ENCODE assay signal across 8 cellular contexts in the genomic region with DNA sequence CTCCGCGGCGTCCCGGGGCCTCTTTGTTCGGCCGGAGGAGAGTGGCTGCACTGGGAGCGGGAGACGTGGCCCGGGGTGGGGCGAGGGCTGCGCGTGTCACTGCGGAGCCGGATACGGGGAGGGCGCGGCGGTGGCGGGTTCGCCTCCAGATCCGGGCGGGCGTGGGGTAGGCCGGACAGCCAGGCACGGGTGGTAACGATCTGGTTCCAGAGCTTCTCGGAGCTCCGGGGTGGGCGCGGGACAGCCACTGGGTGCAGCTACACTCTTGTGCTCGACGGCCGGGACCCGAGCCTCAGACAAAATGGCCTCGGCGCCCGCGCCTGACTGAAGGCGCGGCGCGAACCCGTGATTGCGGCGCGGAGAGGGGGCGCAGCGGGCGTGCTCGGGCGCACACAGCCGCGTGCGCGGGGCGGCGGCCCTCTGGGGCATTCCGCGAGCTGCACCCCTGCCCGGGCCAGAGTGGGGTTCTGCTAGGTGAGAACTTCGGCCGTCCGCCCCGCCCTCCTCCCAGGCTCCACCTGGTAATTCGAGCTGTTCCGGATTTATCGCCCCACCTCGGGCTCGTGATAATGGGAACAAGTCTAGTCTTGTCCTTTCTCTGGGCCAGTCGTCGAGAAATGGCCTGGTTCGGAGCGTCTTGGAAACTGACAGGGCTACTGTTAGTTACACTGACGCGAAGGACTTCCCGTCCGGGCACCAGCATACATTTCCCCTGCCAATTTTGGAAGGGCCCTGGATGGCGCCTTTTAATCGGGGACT. TPM values are rescaled to one million over a fixed set of nuclear protein-coding genes. Genes with fewer than 3 reads are reported as not detected.
DNase-seq lines count a peak whose midpoint lies in the region; ATAC-seq and TF ChIP-seq lines count a peak whose summit lies in the region.

No MANE protein-coding gene starts in this region.

- peak overlapping the region; percentile 95 for H3K4me3 Mint-ChIP-seq in activated CD4-positive, alpha-beta memory T cell treated with anti-CD3 and anti-CD28 coated beads, Interleukin-2, amount 10 ng/mL, durations not matched to agents 7 days and 5 days

- H3K4me1 ChIP-seq in BE2C (no peaks in the 10 kb centered on the region), ectodermal cell (ENCODE audit: control insufficient read depth, insufficient read depth, low read length) (peaks cover 7% of the 10 kb centered on the region)

- CTCF ChIA-PET in activated CD4-positive, alpha-beta memory T cell treated with anti-CD3 and anti-CD28 coated beads, Interleukin-2, amount 10 ng/mL, durations not matched to agents 7 days and 5 days (lab: Charles Lee): interaction anchor here (0.7 to 2.8 kb wide), 10 partner anchors 9 to 221 kb away, joined by 3 to 22 read pairs (median 4); a partner anchor contains a TSS

- peak overlapping the region; percentile 74 for H3K4me3 ChIP-seq in BE2C (ENCODE audit: low read depth, low read length)
- H3K4me3 ChIP-seq in ectodermal cell (ENCODE audit: insufficient read depth, low read depth, low read length): peak overlapping the region; percentile 92

- H3K4me1 Mint-ChIP-seq in activated CD4-positive, alpha-beta memory T cell treated with anti-CD3 and anti-CD28 coated beads, Interleukin-2, amount 10 ng/mL, durations not matched to agents 7 days and 5 days: peaks cover 40% of the 10 kb centered on the region

- peaks cover 28% of the 10 kb centered on the region for H3K36me3 Mint-ChIP-seq in activated CD4-positive, alpha-beta memory T cell treated with anti-CD3 and anti-CD28 coated beads, Interleukin-2, amount 10 ng/mL, durations not matched to agents 7 days and 5 days (ENCODE audit: low read depth)

- peak overlapping the region; percentile 94 for H3K27ac ChIP-seq in ectodermal cell (ENCODE audit: insufficient read depth, low read depth, low read length, poor library complexity, severe bottlenecking)

- ATAC-seq in GM19025 (IDR thresholded peaks at IDR 0.05; ENCODE audit: low read depth, unreplicated experiment) (peak; percentile 41), HG03342 (IDR thresholded peaks at IDR 0.05; ENCODE audit: unreplicated experiment) (peak; percentile 35)

- DNase-seq in BE2C (peak; percentile 61), NCI-H460 (ENCODE audit: extremely low read depth, low read depth) (peak; percentile 54), lung microvascular endothelial cell (ENCODE audit: low read depth in 2 of 2) (peak; percentile 71 to 83)
- DNase-seq in activated CD4-positive, alpha-beta memory T cell treated with anti-CD3 and anti-CD28 coated beads, Interleukin-2, amount 10 ng/mL, durations not matched to agents 7 days and 5 days: peak; percentile 79
- DNase-seq in stimulated activated CD8-positive, alpha-beta memory T cell treated with anti-CD3 and anti-CD28 coated beads, Interleukin-12 subunit alpha, Interleukin-12 subunit beta, amount 100 ng/mL, for 1 hour (ENCODE audit: low read depth): peak; percentile 38

- H3K36me3 ChIP-seq in BE2C (peaks cover 26% of the 10 kb centered on the region), ectodermal cell (ENCODE audit: control insufficient read depth, insufficient read depth, low read length) (peaks cover 14% of the 10 kb centered on the region)

- no peaks in the 10 kb centered on the region for H3K27me3 Mint-ChIP-seq in activated CD4-positive, alpha-beta memory T cell treated with anti-CD3 and anti-CD28 coated beads, Interleukin-2, amount 10 ng/mL, durations not matched to agents 7 days and 5 days

- no peaks in the 10 kb centered on the region for H3K9me3 Mint-ChIP-seq in activated CD4-positive, alpha-beta memory T cell treated with anti-CD3 and anti-CD28 coated beads, Interleukin-2, amount 10 ng/mL, durations not matched to agents 7 days and 5 days

- POLR2A ChIA-PET in activated CD4-positive, alpha-beta memory T cell treated with anti-CD3 and anti-CD28 coated beads, Interleukin-2, amount 10 ng/mL, durations not matched to agents 7 days and 5 days (lab: Charles Lee): interaction anchor here (0.8 to 2.6 kb wide), 19 partner anchors 9 to 221 kb away, joined by 3 to 44 read pairs (median 5); a partner anchor contains a TSS

- 0% methylated on average over 79 of the region's 79 CpGs for WGBS in ectodermal cell, 2 experiments

- no peak for TF ChIP-seq CTCF in BE2C (IDR thresholded peaks at IDR 0.05; ENCODE audit: low read depth, low read length)

- H3K27ac Mint-ChIP-seq in activated CD4-positive, alpha-beta memory T cell treated with anti-CD3 and anti-CD28 coated beads, Interleukin-2, amount 10 ng/mL, durations not matched to agents 7 days and 5 days: peak overlapping the region; percentile 96

- H3K27me3 ChIP-seq in BE2C (no peaks in the 10 kb centered on the region), ectodermal cell (ENCODE audit: control insufficient read depth, insufficient read depth, low read length, poor library complexity, severe bottlenecking) (no peaks in the 10 kb centered on the region)

- H3K9me3 ChIP-seq in BE2C (no peaks in the 10 kb centered on the region), ectodermal cell (ENCODE audit: control insufficient read depth, low read length) (no peaks in the 10 kb centered on the region)

RNA-seq across cellular contexts. Expression of a gene that starts 1.0 kb away (rescaled TPM):
- 22.5 TPM for polyA plus RNA-seq in BE2C (2012; ENCODE audit: insufficient read depth, insufficient read length, low read depth)
- total RNA-seq in NCI-H460 (2014; rRNA removed; shearing (Covaris generic)): 221 and 237 TPM in 2 replicates
- polyA plus RNA-seq in NCI-H460 (2014; cell fraction: nucleus; rRNA removed): 86.4 and 89.3 TPM in 2 replicates
- 10 to 100 TPM; 62.7 to 63.7 TPM for total RNA-seq in activated CD4-positive, alpha-beta memory T cell treated with anti-CD3 and anti-CD28 coated beads, Interleukin-2, amount 10 ng/mL, durations not matched to agents 7 days and 5 days
- polyA plus RNA-seq in ectodermal cell (2013, experiment 1 of 4): 75.7 TPM
- polyA plus RNA-seq in ectodermal cell (2013, experiment 2 of 4): 83.5 TPM
- 62.6 TPM for polyA plus RNA-seq in ectodermal cell (2013, experiment 3 of 4)
- polyA plus RNA-seq in ectodermal cell (2013, experiment 4 of 4): 65.9 TPM
- 17.5 and 22.4 TPM in 2 replicates for total RNA-seq in lung microvascular endothelial cell

Comparison
In these comparisons a context has a peak if more than half of its experiments do, and no peak if none do; other contexts are left out.
1. Peak in every context shown above with its lines: DNase-seq, ATAC-seq, H3K4me3 ChIP-seq and H3K27ac ChIP-seq.